In the genomic region with DNA sequence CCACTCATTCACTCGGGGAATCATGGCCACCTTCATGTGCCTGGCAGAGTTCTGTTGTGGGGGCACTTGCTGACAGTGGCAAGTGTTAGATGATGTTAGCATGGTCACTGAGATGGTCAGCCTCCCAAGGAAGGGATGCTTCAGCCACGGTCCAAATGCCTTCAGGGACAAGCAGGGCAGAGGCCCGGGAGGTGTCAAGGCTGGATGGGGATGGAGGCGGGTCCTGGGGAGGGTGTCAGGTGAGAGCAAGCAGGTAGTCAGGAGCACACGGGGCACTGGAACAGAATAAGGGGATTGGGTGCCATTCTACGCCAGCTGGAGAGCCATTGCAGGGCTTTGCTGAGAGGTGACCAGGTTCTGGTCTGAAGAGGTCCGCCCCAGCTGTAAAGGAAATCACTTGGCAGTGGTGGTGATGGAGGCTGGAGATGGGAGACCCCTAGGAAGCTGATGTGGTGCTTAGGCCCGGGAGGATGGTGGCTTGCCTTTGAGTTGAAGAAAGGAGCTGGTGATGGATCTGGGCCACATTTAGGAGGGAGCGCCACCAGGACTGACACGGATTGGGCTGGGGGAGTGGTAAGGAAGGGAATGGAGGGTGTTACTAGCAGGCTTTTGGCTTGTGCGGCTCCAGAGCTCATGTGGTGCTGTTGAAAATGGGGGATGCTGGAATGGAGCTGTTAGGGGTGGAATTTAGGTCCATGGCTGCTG, we compare ENCODE assay signal across 1 cellular context.
TF ChIP-seq lines count a peak whose summit lies in the region.

No MANE protein-coding gene starts in this region.

TF ChIP-seq in GM12878, 131 proteins besides CTCF, POLR2A, EP300 and RAD21:
- TF ChIP-seq TBL1XR1 (IDR thresholded peaks at IDR 0.05; ENCODE audit: low read depth, low read length) = no peak
- no peak for TF ChIP-seq PAX8 (IDR thresholded peaks at IDR 0.05)
- TF ChIP-seq CREM (IDR thresholded peaks at IDR 0.05; ENCODE audit: low read depth) = no peak
- TF ChIP-seq, protein P1, sequence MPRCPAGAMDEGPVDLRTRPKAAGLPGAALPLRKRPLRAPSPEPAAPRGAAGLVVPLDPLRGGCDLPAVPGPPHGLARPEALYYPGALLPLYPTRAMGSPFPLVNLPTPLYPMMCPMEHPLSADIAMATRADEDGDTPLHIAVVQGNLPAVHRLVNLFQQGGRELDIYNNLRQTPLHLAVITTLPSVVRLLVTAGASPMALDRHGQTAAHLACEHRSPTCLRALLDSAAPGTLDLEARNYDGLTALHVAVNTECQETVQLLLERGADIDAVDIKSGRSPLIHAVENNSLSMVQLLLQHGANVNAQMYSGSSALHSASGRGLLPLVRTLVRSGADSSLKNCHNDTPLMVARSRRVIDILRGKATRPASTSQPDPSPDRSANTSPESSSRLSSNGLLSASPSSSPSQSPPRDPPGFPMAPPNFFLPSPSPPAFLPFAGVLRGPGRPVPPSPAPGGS (IDR thresholded peaks at IDR 0.05; ENCODE audit: borderline replicate concordance, insufficient read depth, low read depth, low read length, poor library complexity, severe bottlenecking) = no peak
- TF ChIP-seq, protein P2, sequence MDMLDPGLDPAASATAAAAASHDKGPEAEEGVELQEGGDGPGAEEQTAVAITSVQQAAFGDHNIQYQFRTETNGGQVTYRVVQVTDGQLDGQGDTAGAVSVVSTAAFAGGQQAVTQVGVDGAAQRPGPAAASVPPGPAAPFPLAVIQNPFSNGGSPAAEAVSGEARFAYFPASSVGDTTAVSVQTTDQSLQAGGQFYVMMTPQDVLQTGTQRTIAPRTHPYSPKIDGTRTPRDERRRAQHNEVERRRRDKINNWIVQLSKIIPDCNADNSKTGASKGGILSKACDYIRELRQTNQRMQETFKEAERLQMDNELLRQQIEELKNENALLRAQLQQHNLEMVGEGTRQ (IDR thresholded peaks at IDR 0.05; ENCODE audit: borderline replicate concordance, low read depth, low read length) = no peak
- TF ChIP-seq, protein P3, sequence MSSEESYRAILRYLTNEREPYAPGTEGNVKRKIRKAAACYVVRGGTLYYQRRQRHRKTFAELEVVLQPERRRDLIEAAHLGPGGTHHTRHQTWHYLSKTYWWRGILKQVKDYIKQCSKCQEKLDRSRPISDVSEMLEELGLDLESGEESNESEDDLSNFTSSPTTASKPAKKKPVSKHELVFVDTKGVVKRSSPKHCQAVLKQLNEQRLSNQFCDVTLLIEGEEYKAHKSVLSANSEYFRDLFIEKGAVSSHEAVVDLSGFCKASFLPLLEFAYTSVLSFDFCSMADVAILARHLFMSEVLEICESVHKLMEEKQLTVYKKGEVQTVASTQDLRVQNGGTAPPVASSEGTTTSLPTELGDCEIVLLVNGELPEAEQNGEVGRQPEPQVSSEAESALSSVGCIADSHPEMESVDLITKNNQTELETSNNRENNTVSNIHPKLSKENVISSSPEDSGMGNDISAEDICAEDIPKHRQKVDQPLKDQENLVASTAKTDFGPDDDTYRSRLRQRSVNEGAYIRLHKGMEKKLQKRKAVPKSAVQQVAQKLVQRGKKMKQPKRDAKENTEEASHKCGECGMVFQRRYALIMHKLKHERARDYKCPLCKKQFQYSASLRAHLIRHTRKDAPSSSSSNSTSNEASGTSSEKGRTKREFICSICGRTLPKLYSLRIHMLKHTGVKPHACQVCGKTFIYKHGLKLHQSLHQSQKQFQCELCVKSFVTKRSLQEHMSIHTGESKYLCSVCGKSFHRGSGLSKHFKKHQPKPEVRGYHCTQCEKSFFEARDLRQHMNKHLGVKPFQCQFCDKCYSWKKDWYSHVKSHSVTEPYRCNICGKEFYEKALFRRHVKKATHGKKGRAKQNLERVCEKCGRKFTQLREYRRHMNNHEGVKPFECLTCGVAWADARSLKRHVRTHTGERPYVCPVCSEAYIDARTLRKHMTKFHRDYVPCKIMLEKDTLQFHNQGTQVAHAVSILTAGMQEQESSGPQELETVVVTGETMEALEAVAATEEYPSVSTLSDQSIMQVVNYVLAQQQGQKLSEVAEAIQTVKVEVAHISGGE (CRISPR knock-in tag; IDR thresholded peaks at IDR 0.05) = no peak
- TF ChIP-seq RBBP5 (conservative IDR thresholded peaks at IDR 0.05) = no peak
- TF ChIP-seq, protein P4, sequence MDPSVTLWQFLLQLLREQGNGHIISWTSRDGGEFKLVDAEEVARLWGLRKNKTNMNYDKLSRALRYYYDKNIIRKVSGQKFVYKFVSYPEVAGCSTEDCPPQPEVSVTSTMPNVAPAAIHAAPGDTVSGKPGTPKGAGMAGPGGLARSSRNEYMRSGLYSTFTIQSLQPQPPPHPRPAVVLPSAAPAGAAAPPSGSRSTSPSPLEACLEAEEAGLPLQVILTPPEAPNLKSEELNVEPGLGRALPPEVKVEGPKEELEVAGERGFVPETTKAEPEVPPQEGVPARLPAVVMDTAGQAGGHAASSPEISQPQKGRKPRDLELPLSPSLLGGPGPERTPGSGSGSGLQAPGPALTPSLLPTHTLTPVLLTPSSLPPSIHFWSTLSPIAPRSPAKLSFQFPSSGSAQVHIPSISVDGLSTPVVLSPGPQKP (IDR thresholded peaks at IDR 0.05; ENCODE audit: low read depth, low read length) = no peak
- no peak for TF ChIP-seq MYC (IDR thresholded peaks at IDR 0.05; ENCODE audit: insufficient read depth, insufficient read length, insufficient replicate concordance, low read length, severe bottlenecking)
- TF ChIP-seq, protein P5, sequence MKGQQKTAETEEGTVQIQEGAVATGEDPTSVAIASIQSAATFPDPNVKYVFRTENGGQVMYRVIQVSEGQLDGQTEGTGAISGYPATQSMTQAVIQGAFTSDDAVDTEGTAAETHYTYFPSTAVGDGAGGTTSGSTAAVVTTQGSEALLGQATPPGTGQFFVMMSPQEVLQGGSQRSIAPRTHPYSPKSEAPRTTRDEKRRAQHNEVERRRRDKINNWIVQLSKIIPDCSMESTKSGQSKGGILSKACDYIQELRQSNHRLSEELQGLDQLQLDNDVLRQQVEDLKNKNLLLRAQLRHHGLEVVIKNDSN (IDR thresholded peaks at IDR 0.05; ENCODE audit: borderline replicate concordance, extremely low read length, insufficient read depth, low read depth, low read length) = no peak
- TF ChIP-seq, protein P6, sequence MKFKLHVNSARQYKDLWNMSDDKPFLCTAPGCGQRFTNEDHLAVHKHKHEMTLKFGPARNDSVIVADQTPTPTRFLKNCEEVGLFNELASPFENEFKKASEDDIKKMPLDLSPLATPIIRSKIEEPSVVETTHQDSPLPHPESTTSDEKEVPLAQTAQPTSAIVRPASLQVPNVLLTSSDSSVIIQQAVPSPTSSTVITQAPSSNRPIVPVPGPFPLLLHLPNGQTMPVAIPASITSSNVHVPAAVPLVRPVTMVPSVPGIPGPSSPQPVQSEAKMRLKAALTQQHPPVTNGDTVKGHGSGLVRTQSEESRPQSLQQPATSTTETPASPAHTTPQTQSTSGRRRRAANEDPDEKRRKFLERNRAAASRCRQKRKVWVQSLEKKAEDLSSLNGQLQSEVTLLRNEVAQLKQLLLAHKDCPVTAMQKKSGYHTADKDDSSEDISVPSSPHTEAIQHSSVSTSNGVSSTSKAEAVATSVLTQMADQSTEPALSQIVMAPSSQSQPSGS (IDR thresholded peaks at IDR 0.05; ENCODE audit: low read length) = no peak
- no peak for TF ChIP-seq EGR1 (IDR thresholded peaks at IDR 0.05; ENCODE audit: borderline replicate concordance in 1 of 2, low read depth in 2 of 2, low read length in 2 of 2)
- TF ChIP-seq NRF1 (conservative IDR thresholded peaks at IDR 0.05; ENCODE audit: low read depth, low read length) = no peak
- TF ChIP-seq CHD1 (IDR thresholded peaks at IDR 0.05; ENCODE audit: low read depth, low read length) = no peak
- no peak for TF ChIP-seq YBX1 (IDR thresholded peaks at IDR 0.05)
